ENCODE assay signal across 1 cellular context in the genomic region with DNA sequence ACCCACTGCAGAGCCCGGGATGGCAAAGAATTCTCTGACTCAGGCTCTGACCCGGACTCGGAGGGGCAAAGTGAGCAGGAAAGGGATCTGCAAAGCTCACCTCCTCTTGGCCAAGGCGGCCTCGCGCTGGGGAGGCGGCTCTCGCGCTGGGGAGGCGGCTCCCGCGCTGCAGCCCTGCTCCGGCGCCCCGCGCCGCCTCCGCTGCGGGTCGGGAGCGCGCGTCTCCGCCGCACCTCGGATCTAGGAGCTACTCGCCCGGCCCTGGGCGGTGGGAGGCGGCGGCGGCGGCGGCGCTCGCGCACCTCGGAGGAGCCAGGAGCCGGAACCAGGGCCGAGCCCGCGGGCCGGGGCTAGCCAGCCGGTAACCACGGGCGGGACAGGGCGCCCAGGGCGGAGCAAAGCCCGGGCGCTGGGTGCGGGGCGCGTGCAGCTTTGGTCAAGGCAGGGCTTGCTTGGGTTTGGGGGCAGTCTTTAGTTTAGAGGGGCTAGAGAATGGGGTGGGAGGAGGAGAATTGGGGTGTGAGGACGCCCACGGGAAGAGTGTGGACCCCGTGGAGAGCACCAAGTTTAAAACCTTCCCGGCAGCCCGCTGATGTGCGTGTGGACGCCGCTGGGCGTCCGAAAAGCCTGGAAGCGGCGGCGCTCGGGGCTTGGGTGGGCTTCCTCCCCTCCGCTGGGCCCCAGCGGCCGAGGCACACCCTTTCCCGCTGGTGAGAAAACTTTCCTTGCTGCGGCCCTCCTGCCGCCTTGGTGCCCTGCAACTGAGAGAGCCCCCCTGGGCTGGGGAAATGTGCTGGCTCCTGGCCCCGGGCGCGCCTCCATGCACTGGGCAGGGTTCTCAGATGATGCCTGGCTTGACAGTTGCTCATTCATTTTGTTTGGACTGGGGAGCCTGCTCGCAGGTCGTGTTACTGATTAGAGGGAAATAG.
TF ChIP-seq lines count a peak whose summit lies in the region.

A gene with protein sequence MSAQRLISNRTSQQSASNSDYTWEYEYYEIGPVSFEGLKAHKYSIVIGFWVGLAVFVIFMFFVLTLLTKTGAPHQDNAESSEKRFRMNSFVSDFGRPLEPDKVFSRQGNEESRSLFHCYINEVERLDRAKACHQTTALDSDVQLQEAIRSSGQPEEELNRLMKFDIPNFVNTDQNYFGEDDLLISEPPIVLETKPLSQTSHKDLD (plus strand): TSS at position 250 of the 929 bp plus-strand sequence. CDS start 21,547 bp downstream, outside the sequence.

TF ChIP-seq in IMR-90, 13 proteins besides CTCF, POLR2A, EP300 and RAD21:
- TF ChIP-seq MAFK (IDR thresholded peaks at IDR 0.05; ENCODE audit: low read depth, low read length) (no peak), FOS (IDR thresholded peaks at IDR 0.05; ENCODE audit: low read depth, low read length) (no peak), CEBPB (IDR thresholded peaks at IDR 0.05; ENCODE audit: low read depth, low read length) (no peak), BHLHE40 (IDR thresholded peaks at IDR 0.05; ENCODE audit: low read depth, low read length) (no peak)
